In genomic region chr7:94620703-94621118, GRCh38 we compare ENCODE assay signal across 8 cellular contexts. TPM values are rescaled to one million over a fixed set of nuclear protein-coding genes. Genes with fewer than 3 reads are reported as not detected.
A peak's percentile ranks its signal among the peaks of the same experiment; 100 is the strongest.
DNase-seq lines count a peak whose midpoint lies in the region; ATAC-seq and TF ChIP-seq lines count a peak whose summit lies in the region.

No MANE protein-coding gene starts in this region.

- H3K4me1 ChIP-seq in lung (ENCODE audit: control insufficient read depth in 2 of 2, insufficient read depth in 2 of 2, low read length in 2 of 2) = peaks cover 0 to 7% of the 10 kb centered on the region in 2 donors

- H3K9me3 Mint-ChIP-seq in T-helper 2 cell treated with Interferon-gamma antibody and Interleukin-4, amounts not matched to agents 5 μg/mL and 100 μg/mL, for 36 hours = no peaks in the 10 kb centered on the region

- no peak overlapping the region for H3K4me3 Mint-ChIP-seq in T-helper 2 cell treated with Interferon-gamma antibody and Interleukin-4, amounts not matched to agents 5 μg/mL and 100 μg/mL, for 36 hours

- H3K27ac Mint-ChIP-seq in T-helper 2 cell treated with Interferon-gamma antibody and Interleukin-4, amounts not matched to agents 5 μg/mL and 100 μg/mL, for 36 hours = no peak overlapping the region

- H3K9me3 ChIP-seq in lung (ENCODE audit: control insufficient read depth in 2 of 2, insufficient read depth in 1 of 2, low read length in 1 of 2) = no peaks in the 10 kb centered on the region

- H3K4me3 ChIP-seq in choroid plexus epithelial cell (ENCODE audit: low read depth, low read length) (no peak overlapping the region), lung (no peak overlapping the region)

- WGBS in lung, 2 donors = 22 to 37% methylated on average over 2 of the region's 2 CpGs

- DNase-seq in GM04503 (ENCODE audit: low read depth) (peak; percentile 90), HS-27A (ENCODE audit: low read depth) (peak; percentile 63), choroid plexus epithelial cell (ENCODE audit: low read depth) (peak; percentile 88), lung (ENCODE audit: low spot score) (peak; percentile 56), DMS79 treated with DMSO at 0.1 percent for 48 hours (lab: John Stamatoyannopoulos, UW) (no peak)
- DNase-seq in T-helper 2 cell treated with Interferon-gamma antibody and Interleukin-4, amounts not matched to agents 5 μg/mL and 100 μg/mL, for 36 hours (ENCODE audit: low spot score) = peak; percentile 72
- DNase-seq in stimulated activated CD8-positive, alpha-beta memory T cell treated with anti-CD3 and anti-CD28 coated beads, Interleukin-7, amount 100 ng/mL, for 48 hours (ENCODE audit: extremely low read depth in 1 of 2, low read depth in 1 of 2) = peak; percentile 33 to 50

- TF ChIP-seq CTCF in choroid plexus epithelial cell (conservative IDR thresholded peaks at IDR 0.05; ENCODE audit: low read depth, low read length) = no peak
- TF ChIP-seq CTCF in lung (IDR thresholded peaks at IDR 0.05; ENCODE audit: control extremely low read depth, extremely low read depth) = no peak

- peak overlapping the region in 1 of 2 donors; percentile 90 for H3K27ac ChIP-seq in lung (ENCODE audit: low read depth in 1 of 2, low read length in 1 of 2)

- H3K4me1 Mint-ChIP-seq in T-helper 2 cell treated with Interferon-gamma antibody and Interleukin-4, amounts not matched to agents 5 μg/mL and 100 μg/mL, for 36 hours (ENCODE audit: low read depth) = peaks cover 4% of the 10 kb centered on the region

- H3K27me3 ChIP-seq in lung (ENCODE audit: control insufficient read depth, insufficient read depth) = no peaks in the 10 kb centered on the region

- no peaks in the 10 kb centered on the region for H3K27me3 Mint-ChIP-seq in T-helper 2 cell treated with Interferon-gamma antibody and Interleukin-4, amounts not matched to agents 5 μg/mL and 100 μg/mL, for 36 hours (ENCODE audit: low read depth)

- H3K36me3 Mint-ChIP-seq in T-helper 2 cell treated with Interferon-gamma antibody and Interleukin-4, amounts not matched to agents 5 μg/mL and 100 μg/mL, for 36 hours (ENCODE audit: low read depth) = no peaks in the 10 kb centered on the region

- peaks cover 0 to 1% of the 10 kb centered on the region in 2 donors for H3K36me3 ChIP-seq in lung (ENCODE audit: control insufficient read depth in 2 of 2, insufficient read depth in 2 of 2, low read length in 2 of 2)

- ATAC-seq in GM21528 (IDR thresholded peaks at IDR 0.05; ENCODE audit: low FRiP score, unreplicated experiment) (peak; percentile 97), lung (ENCODE audit: insufficient read depth, low FRiP score) (peak; percentile 92)

RNA-seq across cellular contexts. Expression of gene SGCE, which starts 35.2 kb away (rescaled TPM):
- total RNA-seq in lung = 100 to 1,000 TPM in 1 of 2 donors, 10 to 100 TPM in 1; 42.7 to 171 TPM
- 10 to 100 TPM; 22.9 to 23.2 TPM for polyA plus RNA-seq in lung
